In the genomic region with DNA sequence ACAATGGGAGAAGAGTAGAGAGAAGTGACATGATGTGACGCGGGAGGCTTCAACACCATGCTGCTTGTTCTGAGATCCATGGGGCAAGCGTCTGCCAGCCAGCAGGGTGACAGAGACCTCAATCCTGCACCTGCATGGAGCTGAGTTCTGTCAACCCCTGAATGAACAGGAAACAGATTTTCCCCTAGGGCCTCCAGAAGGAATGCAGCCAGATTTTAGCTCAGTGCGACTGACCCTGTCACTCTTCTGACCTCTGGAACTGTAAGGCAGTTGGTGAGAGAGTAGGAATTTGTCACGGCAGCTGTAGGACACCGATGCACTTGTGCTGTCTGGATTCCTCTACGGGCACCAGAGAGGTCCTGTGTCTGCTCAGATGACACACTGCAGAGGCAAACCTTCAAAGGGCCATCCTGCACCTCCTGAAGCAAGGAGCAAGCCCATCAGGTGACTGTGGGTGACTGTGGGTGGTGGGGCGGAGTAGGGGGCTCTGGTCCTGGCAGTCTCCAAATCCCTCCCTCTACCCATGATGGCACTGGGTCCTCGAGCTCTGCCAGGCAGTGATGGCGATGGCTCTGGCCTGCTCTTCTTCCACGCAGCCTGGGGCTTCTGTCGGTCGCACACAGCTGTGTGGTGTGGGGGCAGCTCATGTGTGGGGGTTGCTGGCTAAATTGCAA, we compare ENCODE assay signal across 15 cellular contexts.
DNase-seq lines count a peak whose midpoint lies in the region; ATAC-seq and TF ChIP-seq lines count a peak whose summit lies in the region.
"Had no signal": no experiment of that assay in that cellular context is flagged by ENCODE, and none has a peak within 500 bp of the region (broad histone marks: within the 10 kb centered on the region; RNA-seq: fewer than 3 reads in every experiment).

No MANE protein-coding gene starts in this region.

- H3K9me3 Mint-ChIP-seq in GM23338 (peaks cover 5% of the 10 kb centered on the region), neural progenitor cell (peaks cover 12% of the 10 kb centered on the region)
- no peaks in the 10 kb centered on the region for H3K9me3 Mint-ChIP-seq in activated CD4-positive, alpha-beta memory T cell treated with anti-CD3 and anti-CD28 coated beads, Interleukin-2, amount 10 ng/mL, durations not matched to agents 7 days and 5 days
- H3K9me3 Mint-ChIP-seq: CD4-positive, alpha-beta T cell had no signal

- H3K27me3 ChIP-seq in BLaER1: no peaks in the 10 kb centered on the region
- no peaks in the 10 kb centered on the region for H3K27me3 ChIP-seq in GM23338 (ENCODE audit: insufficient read depth)
- H3K27me3 ChIP-seq in esophagus muscularis mucosa: no peaks in the 10 kb centered on the region
- H3K27me3 ChIP-seq in neural progenitor cell: no peaks in the 10 kb centered on the region

- H3K4me1 Mint-ChIP-seq in GM23338 (peaks cover 39% of the 10 kb centered on the region), neural progenitor cell (peaks cover 18% of the 10 kb centered on the region)
- H3K4me1 Mint-ChIP-seq in activated CD4-positive, alpha-beta memory T cell treated with anti-CD3 and anti-CD28 coated beads, Interleukin-2, amount 10 ng/mL, durations not matched to agents 7 days and 5 days: no peaks in the 10 kb centered on the region

- H3K4me2 ChIP-seq in BLaER1 (peak overlapping the region; percentile 65), GM23338 (no peak overlapping the region), neural progenitor cell (no peak overlapping the region)
- H3K4me2 ChIP-seq: KMS-11 had no signal

- POLR2A ChIA-PET in activated CD4-positive, alpha-beta memory T cell treated with anti-CD3 and anti-CD28 coated beads, Interleukin-2, amount 10 ng/mL, durations not matched to agents 7 days and 5 days (lab: Charles Lee): no interaction called here

- H3K4me3 ChIP-seq in BLaER1: no peak overlapping the region
- no peak overlapping the region for H3K4me3 ChIP-seq in GM23338
- no peak overlapping the region for H3K4me3 ChIP-seq in esophagus muscularis mucosa
- no peak overlapping the region for H3K4me3 ChIP-seq in neural progenitor cell

- TF ChIP-seq EP300 in esophagus muscularis mucosa (IDR thresholded peaks at IDR 0.05): no peak

- no peak for DNase-seq in GM23338 (ENCODE audit: low spot score)
- peak; percentile 60 for DNase-seq in esophagus muscularis mucosa (ENCODE audit: extremely low spot score)
- no peak for DNase-seq in neural progenitor cell (ENCODE audit: low spot score)
- DNase-seq in NCI-H774 (lab: John Stamatoyannopoulos, UW): no peak
- DNase-seq in activated CD4-positive, alpha-beta memory T cell treated with anti-CD3 and anti-CD28 coated beads, Interleukin-2, amount 10 ng/mL, durations not matched to agents 7 days and 5 days: no peak
- DNase-seq: Calu3; CD4-positive, alpha-beta T cell; HCEC 1CT; NCI-H1048; NCI-H146; NCI-H510A treated with DMSO at 0.1 percent for 48 hours; SHP77 treated with DMSO at 0.1 percent for 48 hours had no signal

- ATAC-seq in GM23338 (no peak), HG03442 (IDR thresholded peaks at IDR 0.05; ENCODE audit: unreplicated experiment) (no peak)

- H3K79me2 ChIP-seq in GM23338 (replicated peaks; ENCODE audit: insufficient read depth) (no peaks in the 10 kb centered on the region), neural progenitor cell (ENCODE audit: low read depth) (no peaks in the 10 kb centered on the region)

- H3K27me3 Mint-ChIP-seq in GM23338 (ENCODE audit: insufficient read depth, low read depth, poor library complexity) (peaks cover 12% of the 10 kb centered on the region), neural progenitor cell (ENCODE audit: insufficient read depth, low read depth) (peaks cover 8% of the 10 kb centered on the region)
- peaks cover under 1% of the 10 kb centered on the region for H3K27me3 Mint-ChIP-seq in activated CD4-positive, alpha-beta memory T cell treated with anti-CD3 and anti-CD28 coated beads, Interleukin-2, amount 10 ng/mL, durations not matched to agents 7 days and 5 days

- H3K27ac ChIP-seq in BLaER1 (no peak overlapping the region), GM23338 (ENCODE audit: low read depth) (no peak overlapping the region), esophagus muscularis mucosa (replicated peaks in 1 of 4) (no peak overlapping the region), neural progenitor cell (no peak overlapping the region)
- H3K27ac ChIP-seq: KMS-11 had no signal

- CTCF ChIA-PET in activated CD4-positive, alpha-beta memory T cell treated with anti-CD3 and anti-CD28 coated beads, Interleukin-2, amount 10 ng/mL, durations not matched to agents 7 days and 5 days (lab: Charles Lee): no interaction called here

- H3K9me3 ChIP-seq in BLaER1: 0 out of 2 replicates have a peak, but pooled peaks cover 7% of the 10 kb centered on the region
- H3K9me3 ChIP-seq in esophagus muscularis mucosa: no peaks in the 10 kb centered on the region
- H3K9me3 ChIP-seq in neural progenitor cell (ENCODE audit: low read depth): no peaks in the 10 kb centered on the region

- H3K9ac ChIP-seq in BLaER1 (no peak overlapping the region), neural progenitor cell (no peak overlapping the region)
- H3K9ac ChIP-seq: KMS-11 had no signal

- H3K27ac Mint-ChIP-seq in GM23338 (peak overlapping the region; percentile 27; the same call in 1 of the 2 replicates), neural progenitor cell (peak overlapping the region; percentile 47)
- no peak overlapping the region for H3K27ac Mint-ChIP-seq in activated CD4-positive, alpha-beta memory T cell treated with anti-CD3 and anti-CD28 coated beads, Interleukin-2, amount 10 ng/mL, durations not matched to agents 7 days and 5 days
- H3K27ac Mint-ChIP-seq: CD4-positive, alpha-beta T cell had no signal

- 86% methylated on average over 13 of the region's 13 CpGs for WGBS in esophagus muscularis mucosa

- intact Hi-C loops in esophagus muscularis mucosa (cut with DNase I): no loop called here

- H3K9me2 ChIP-seq in GM23338 (ENCODE audit: insufficient read depth): peaks cover 7% of the 10 kb centered on the region; the same call in 1 of the 2 replicates

- H3K36me3 ChIP-seq in BLaER1 (no peaks in the 10 kb centered on the region), GM23338 (ENCODE audit: insufficient read depth) (no peaks in the 10 kb centered on the region), esophagus muscularis mucosa (no peaks in the 10 kb centered on the region), neural progenitor cell (no peaks in the 10 kb centered on the region)

- H3F3A ChIP-seq in GM23338 (replicated peaks; ENCODE audit: low read depth) (no peaks in the 10 kb centered on the region), neural progenitor cell (ENCODE audit: low read depth) (no peaks in the 10 kb centered on the region)

- H3K36me3 Mint-ChIP-seq in GM23338 (ENCODE audit: low read depth) (no peaks in the 10 kb centered on the region; the same call in 2 of the 3 replicates), neural progenitor cell (no peaks in the 10 kb centered on the region)
- H3K36me3 Mint-ChIP-seq in activated CD4-positive, alpha-beta memory T cell treated with anti-CD3 and anti-CD28 coated beads, Interleukin-2, amount 10 ng/mL, durations not matched to agents 7 days and 5 days (ENCODE audit: low read depth): no peaks in the 10 kb centered on the region

- H2AFZ ChIP-seq in GM23338: no peak overlapping the region
- H2AFZ ChIP-seq in neural progenitor cell (replicated peaks): no peak overlapping the region

- H3K4me3 Mint-ChIP-seq in GM23338: no peak overlapping the region; the same call in 2 of the 3 replicates
- H3K4me3 Mint-ChIP-seq in neural progenitor cell: no peak overlapping the region
- no peak overlapping the region for H3K4me3 Mint-ChIP-seq in activated CD4-positive, alpha-beta memory T cell treated with anti-CD3 and anti-CD28 coated beads, Interleukin-2, amount 10 ng/mL, durations not matched to agents 7 days and 5 days
- H3K4me3 Mint-ChIP-seq: CD4-positive, alpha-beta T cell had no signal

- no peak for TF ChIP-seq POLR2A in esophagus muscularis mucosa (IDR thresholded peaks at IDR 0.05; ENCODE audit: low read depth)

- H3K4me1 ChIP-seq in BLaER1: peaks cover 36% of the 10 kb centered on the region
- H3K4me1 ChIP-seq in GM23338 (ENCODE audit: insufficient read depth): peaks cover 4% of the 10 kb centered on the region; the same call in 1 of the 2 replicates
- H3K4me1 ChIP-seq in esophagus muscularis mucosa: peaks cover 0 to 31% (median 20%) of the 10 kb centered on the region in 4 donors
- peaks cover 6% of the 10 kb centered on the region for H3K4me1 ChIP-seq in neural progenitor cell

- H4K20me1 ChIP-seq in BLaER1 (no peaks in the 10 kb centered on the region), GM23338 (replicated peaks; ENCODE audit: insufficient read depth) (no peaks in the 10 kb centered on the region), neural progenitor cell (ENCODE audit: low read depth) (no peaks in the 10 kb centered on the region)

- TF ChIP-seq CTCF in GM23338 (conservative IDR thresholded peaks at IDR 0.05; ENCODE audit: low read depth in 2 of 2) (no peak), esophagus muscularis mucosa (IDR thresholded peaks at IDR 0.05) (no peak), neural progenitor cell (IDR thresholded peaks at IDR 0.05) (no peak)

TF ChIP-seq in GM23338, 12 proteins besides CTCF, POLR2A, EP300 and RAD21 (continues in another document):
- TF ChIP-seq, protein P1, sequence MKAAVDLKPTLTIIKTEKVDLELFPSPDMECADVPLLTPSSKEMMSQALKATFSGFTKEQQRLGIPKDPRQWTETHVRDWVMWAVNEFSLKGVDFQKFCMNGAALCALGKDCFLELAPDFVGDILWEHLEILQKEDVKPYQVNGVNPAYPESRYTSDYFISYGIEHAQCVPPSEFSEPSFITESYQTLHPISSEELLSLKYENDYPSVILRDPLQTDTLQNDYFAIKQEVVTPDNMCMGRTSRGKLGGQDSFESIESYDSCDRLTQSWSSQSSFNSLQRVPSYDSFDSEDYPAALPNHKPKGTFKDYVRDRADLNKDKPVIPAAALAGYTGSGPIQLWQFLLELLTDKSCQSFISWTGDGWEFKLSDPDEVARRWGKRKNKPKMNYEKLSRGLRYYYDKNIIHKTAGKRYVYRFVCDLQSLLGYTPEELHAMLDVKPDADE (IDR thresholded peaks at IDR 0.05): no peak
- no peak for TF ChIP-seq EZH2phosphoT487 (IDR thresholded peaks at IDR 0.05; ENCODE audit: unreplicated experiment)
- TF ChIP-seq EZH2 (IDR thresholded peaks at IDR 0.05; ENCODE audit: low read depth, unreplicated experiment): no peak
- TF ChIP-seq ZNF331 (CRISPR knock-in tag; IDR thresholded peaks at IDR 0.05; ENCODE audit: low read depth): no peak
- no peak for TF ChIP-seq JUNB (IDR thresholded peaks at IDR 0.05; ENCODE audit: unreplicated experiment)
- no peak for TF ChIP-seq NANOG (IDR thresholded peaks at IDR 0.05; ENCODE audit: borderline replicate concordance)
- TF ChIP-seq CREB1 (CRISPR knock-in tag; IDR thresholded peaks at IDR 0.05; ENCODE audit: low read depth): no peak
